18 cellular contexts compared by ENCODE assay signal in the genomic region with DNA sequence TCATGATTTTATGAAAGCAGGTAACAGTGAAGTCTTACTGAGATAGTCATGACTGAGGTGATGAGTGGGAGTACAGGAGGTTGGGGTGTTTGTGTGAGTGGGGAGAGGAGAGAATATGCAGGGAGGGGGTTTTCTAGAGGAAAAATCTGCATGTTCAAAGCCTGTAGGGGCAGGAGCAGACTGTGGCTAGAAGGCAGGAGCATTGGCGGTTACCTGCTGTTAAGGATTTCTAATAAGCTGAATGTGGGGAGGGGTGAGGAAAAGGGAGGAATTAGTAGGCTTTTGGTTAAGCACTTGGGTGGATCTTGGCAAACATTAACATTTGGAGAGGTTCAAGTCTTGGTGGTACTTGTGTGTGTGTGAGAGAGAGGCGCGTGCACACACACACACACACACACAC.
A peak's percentile ranks its signal among the peaks of the same experiment; 100 is the strongest.
DNase-seq lines count a peak whose midpoint lies in the region; ATAC-seq, FAIRE-seq and TF ChIP-seq lines count a peak whose summit lies in the region.
"Had no signal": no experiment of that assay in that cellular context is flagged by ENCODE, and none has a peak within 500 bp of the region (broad histone marks: within the 10 kb centered on the region; RNA-seq: fewer than 3 reads in every experiment).

No MANE protein-coding gene starts in this region.

- no peak overlapping the region for H3K18ac ChIP-seq in mesenchymal stem cell (ENCODE audit: low read depth in 1 of 2, low read length in 2 of 2)

- no peak overlapping the region for H3K9ac ChIP-seq in HepG2 (ENCODE audit: insufficient read depth, low read depth, low read length)
- no peak overlapping the region for H3K9ac ChIP-seq in mesenchymal stem cell (ENCODE audit: low read length)
- H3K9ac ChIP-seq: BLaER1 treated with 17β-estradiol and CSF1 and Interleukin-3, amounts not matched to agents 10 nM and 100 nM; GM23248 had no signal

- H4K20me1 ChIP-seq in HepG2 (ENCODE audit: insufficient read depth, low read length) = no peaks in the 10 kb centered on the region
- H4K20me1 ChIP-seq: BLaER1 treated with 17β-estradiol and CSF1 and Interleukin-3, amounts not matched to agents 10 nM and 100 nM had no signal

- H3K27me3 Mint-ChIP-seq in WTC11 (ENCODE audit: low read depth) = no peaks in the 10 kb centered on the region
- no peaks in the 10 kb centered on the region for H3K27me3 Mint-ChIP-seq in activated T-cell treated with anti-CD3 and anti-CD28 coated beads, Interleukin-2, amount 50 U/mL, for 72 hours (ENCODE audit: low read depth)
- H3K27me3 Mint-ChIP-seq: CD4-positive, CD25-positive, alpha-beta regulatory T cell had no signal

- no peak overlapping the region for H3K4ac ChIP-seq in mesenchymal stem cell (ENCODE audit: low read depth in 1 of 2, low read length in 2 of 2)

- no peak overlapping the region for H4K8ac ChIP-seq in mesenchymal stem cell (ENCODE audit: low read length)

- H3K4me3 Mint-ChIP-seq in WTC11 = peak overlapping the region; percentile 20; the same call in 1 of the 2 replicates
- H3K4me3 Mint-ChIP-seq in activated T-cell treated with anti-CD3 and anti-CD28 coated beads, Interleukin-2, amount 50 U/mL, for 72 hours = no peak overlapping the region
- H3K4me3 Mint-ChIP-seq: CD4-positive, CD25-positive, alpha-beta regulatory T cell; HFFc6; IgD-negative memory B cell had no signal

- H3K4me2 ChIP-seq in HepG2 (ENCODE audit: low read depth, low read length) (no peak overlapping the region), mesenchymal stem cell (ENCODE audit: low read length, poor library complexity, severe bottlenecking) (no peak overlapping the region)

- H3K4me3 ChIP-seq in HepG2 (replicated peaks in 1 of 3; ENCODE audit: insufficient read depth in 1 of 3, low read depth in 2 of 3, low read length in 3 of 3) (no peak overlapping the region), right lobe of liver (no peak overlapping the region), mesenchymal stem cell (ENCODE audit: insufficient read depth in 1 of 2, low read depth in 1 of 2, low read length in 2 of 2) (no peak overlapping the region)
- H3K4me3 ChIP-seq: BLaER1 treated with 17β-estradiol and CSF1 and Interleukin-3, amounts not matched to agents 10 nM and 100 nM; GM23248; HAP-1 had no signal

- FAIRE-seq in HepG2 (lab: Jason Lieb, UNC) = no peak
- FAIRE-seq: HTR-8/SVneo had no signal

- no peak overlapping the region for H2BK120ac ChIP-seq in mesenchymal stem cell (ENCODE audit: low read depth, low read length)

- TF ChIP-seq POLR2A in HepG2 (IDR thresholded peaks at IDR 0.05; ENCODE audit: insufficient read depth in 1 of 2, low read depth in 2 of 2, low read length in 2 of 2) = no peak
- no peak for TF ChIP-seq POLR2A in right lobe of liver (IDR thresholded peaks at IDR 0.05)

- TF ChIP-seq EP300 in HepG2 (IDR thresholded peaks at IDR 0.05; ENCODE audit: low read depth in 2 of 2, low read length in 2 of 2) = no peak
- TF ChIP-seq EP300 in HepG2 (CRISPR knock-in tag; IDR thresholded peaks at IDR 0.05; ENCODE audit: borderline replicate concordance) = no peak

- POLR2A ChIA-PET in HepG2 (lab: Yijun Ruan, JAX) = no interaction called here
- POLR2A ChIA-PET in WTC11 (lab: Charles Lee) = no interaction called here

- H2BK5ac ChIP-seq in mesenchymal stem cell (ENCODE audit: low read depth, low read length, poor library complexity, severe bottlenecking) = no peak overlapping the region

- DNase-seq in HepG2 (ENCODE audit: low spot score) (no peak), right lobe of liver (no peak), WTC11 (ENCODE audit: low spot score) (no peak), iPS-NIHi11 (ENCODE audit: low spot score) (peak; percentile 22), mesenchymal stem cell (no peak), NCI-H1417 treated with DMSO at 0.1 percent for 48 hours (lab: John Stamatoyannopoulos, UW) (no peak)
- DNase-seq in activated CD8-positive, alpha-beta memory T cell treated with anti-CD3 and anti-CD28 coated beads for 24 hours = no peak
- no peak for DNase-seq in activated T-cell treated with anti-CD3 and anti-CD28 coated beads, Interleukin-2, amount 50 U/mL, for 72 hours
- DNase-seq: 8988T; AML-193; CD4-positive, CD25-positive, alpha-beta regulatory T cell; DMS53; GM23248; HFFc6 had no signal

- H3K9me3 ChIP-seq in HepG2 (ENCODE audit: low read length) (no peaks in the 10 kb centered on the region), right lobe of liver (no peaks in the 10 kb centered on the region), mesenchymal stem cell (ENCODE audit: control insufficient read depth, low read length) (no peaks in the 10 kb centered on the region)
- H3K9me3 ChIP-seq: HAP-1 had no signal

- peaks cover 4% of the 10 kb centered on the region for H3K36me3 Mint-ChIP-seq in WTC11
- H3K36me3 Mint-ChIP-seq in activated T-cell treated with anti-CD3 and anti-CD28 coated beads, Interleukin-2, amount 50 U/mL, for 72 hours (ENCODE audit: insufficient read depth in 2 of 2) = no peaks in the 10 kb centered on the region
- H3K36me3 Mint-ChIP-seq: CD4-positive, CD25-positive, alpha-beta regulatory T cell; IgD-negative memory B cell had no signal

- peaks cover 14% of the 10 kb centered on the region for H3K9me3 Mint-ChIP-seq in WTC11
- peaks cover 1 to 3% of the 10 kb centered on the region in 2 donors for H3K9me3 Mint-ChIP-seq in activated T-cell treated with anti-CD3 and anti-CD28 coated beads, Interleukin-2, amount 50 U/mL, for 72 hours
- H3K9me3 Mint-ChIP-seq: HFFc6 had no signal

- H3K27ac ChIP-seq in HepG2 (ENCODE audit: extremely low read length, insufficient read depth, low read length) (no peak overlapping the region), right lobe of liver (no peak overlapping the region), mesenchymal stem cell (ENCODE audit: low read length, poor library complexity, severe bottlenecking) (no peak overlapping the region)
- H3K27ac ChIP-seq: BLaER1 treated with 17β-estradiol and CSF1 and Interleukin-3, amounts not matched to agents 10 nM and 100 nM; GM23248 had no signal

- no peaks in the 10 kb centered on the region for H3K79me1 ChIP-seq in mesenchymal stem cell (replicated peaks; ENCODE audit: low read length, poor library complexity, severe bottlenecking)

- H2BK12ac ChIP-seq in mesenchymal stem cell (ENCODE audit: low read length in 2 of 2) = no peak overlapping the region

- in situ Hi-C loops in HepG2 (cut with HindIII; ENCODE audit: extremely low pct_ligation_motif_present, low pct_unique_long_range_greater_than_20kb) = no loop called here

- no peaks in the 10 kb centered on the region for H3K79me2 ChIP-seq in HepG2 (ENCODE audit: insufficient read depth, low read length)

- WGBS in HepG2 (ENCODE audit: low lambda C conversion rate) = 38% methylated on average over 3 of the region's 3 CpGs
- 20% methylated on average over 1 of the region's 3 CpGs for WGBS in right lobe of liver (ENCODE audit: insufficient coverage, low coverage, low lambda C conversion rate, missing lambda C conversion rate)
- WGBS in mesenchymal stem cell = 80% methylated on average over 1 of the region's 3 CpGs

- TF ChIP-seq CTCF in HepG2 (CRISPR knock-in tag; IDR thresholded peaks at IDR 0.05) (no peak), right lobe of liver (IDR thresholded peaks at IDR 0.05) (no peak), WTC11 (IDR thresholded peaks at IDR 0.05) (no peak)

- H3K14ac ChIP-seq in mesenchymal stem cell (ENCODE audit: low read length in 2 of 2) = no peak overlapping the region

- H4K91ac ChIP-seq in mesenchymal stem cell (ENCODE audit: low read length) = no peak overlapping the region

- no peak for TF ChIP-seq RAD21 in HepG2 (CRISPR knock-in tag; IDR thresholded peaks at IDR 0.05)

- ATAC-seq in HepG2 (no peak), right lobe of liver (no peak), WTC11 (peak; percentile 71)
- ATAC-seq in activated T-cell treated with anti-CD3 and anti-CD28 coated beads, Interleukin-2, amount 50 U/mL, for 72 hours (replicated peaks in 1 of 2) = no peak

- no peak overlapping the region for H3K23ac ChIP-seq in mesenchymal stem cell (ENCODE audit: low read length in 2 of 2)

- H3K36me3 ChIP-seq in HepG2 (replicated peaks in 1 of 2; ENCODE audit: control insufficient read depth in 1 of 2, insufficient read depth in 2 of 2, low read length in 2 of 2) (no peaks in the 10 kb centered on the region), right lobe of liver (no peaks in the 10 kb centered on the region), mesenchymal stem cell (ENCODE audit: control insufficient read depth in 1 of 2, insufficient read depth in 2 of 2, low read depth in 1 of 2, low read length in 2 of 2) (no peaks in the 10 kb centered on the region)
- H3K36me3 ChIP-seq: HAP-1 had no signal

- BruUV-seq in HepG2 (replicated peaks; lab: Mats Ljungman, UMichigan) = no TSS peak

- peak overlapping the region; percentile 49 for H3K27ac Mint-ChIP-seq in WTC11
- no peak overlapping the region for H3K27ac Mint-ChIP-seq in activated T-cell treated with anti-CD3 and anti-CD28 coated beads, Interleukin-2, amount 50 U/mL, for 72 hours
- H3K27ac Mint-ChIP-seq: CD4-positive, CD25-positive, alpha-beta regulatory T cell; HFFc6; IgD-negative memory B cell had no signal

- CTCF ChIA-PET in HepG2 (lab: Yijun Ruan, JAX; ENCODE audit: low intra/inter-chr PET ratio, low total read pairs) = no interaction called here
- CTCF ChIA-PET in WTC11 (lab: Charles Lee) = interaction anchor here (1.0 to 2.3 kb wide), 4 partner anchors 127 to 590 kb away, joined by 3 to 8 read pairs (median 4); no protein-coding TSS in a partner anchor

- H2BK15ac ChIP-seq in mesenchymal stem cell (ENCODE audit: low read depth, poor library complexity, severe bottlenecking) = no peak overlapping the region

- intact Hi-C loops in HepG2 (cut with micrococcal nuclease; ENCODE audit: unreplicated experiment) (no loop called here), right lobe of liver (cut with DNase I) (no loop called here)

- H2AK5ac ChIP-seq in mesenchymal stem cell (ENCODE audit: low read length, severe bottlenecking) = no peak overlapping the region

- no peaks in the 10 kb centered on the region for H3K27me3 ChIP-seq in HepG2 (ENCODE audit: control insufficient read depth in 1 of 2, insufficient read depth in 2 of 2, low read length in 2 of 2)
- H3K27me3 ChIP-seq in right lobe of liver = no peaks in the 10 kb centered on the region
- H3K27me3 ChIP-seq in mesenchymal stem cell (ENCODE audit: control insufficient read depth in 1 of 2, insufficient read depth in 1 of 2, low read length in 2 of 2) = no peaks in the 10 kb centered on the region
- H3K27me3 ChIP-seq: BLaER1 treated with 17β-estradiol and CSF1 and Interleukin-3, amounts not matched to agents 10 nM and 100 nM had no signal

- peaks cover 22% of the 10 kb centered on the region for H3K4me1 Mint-ChIP-seq in WTC11
- H3K4me1 Mint-ChIP-seq in activated T-cell treated with anti-CD3 and anti-CD28 coated beads, Interleukin-2, amount 50 U/mL, for 72 hours (ENCODE audit: low read depth) = no peaks in the 10 kb centered on the region
- H3K4me1 Mint-ChIP-seq: CD4-positive, CD25-positive, alpha-beta regulatory T cell; IgD-negative memory B cell had no signal

- H3K4me1 ChIP-seq in HepG2 (ENCODE audit: insufficient read depth, low read length) (no peaks in the 10 kb centered on the region), right lobe of liver (no peaks in the 10 kb centered on the region), mesenchymal stem cell (ENCODE audit: control insufficient read depth, insufficient read depth, low read depth, low read length) (peaks cover 2% of the 10 kb centered on the region)
- H3K4me1 ChIP-seq: HAP-1 had no signal

- no peak overlapping the region for H2AFZ ChIP-seq in HepG2 (ENCODE audit: low read length)
- H2AFZ ChIP-seq in mesenchymal stem cell (ENCODE audit: low read depth, low read length) = no peak overlapping the region
- H2AFZ ChIP-seq: GM23248 had no signal
